ENCODE assay signal across 8 cellular contexts in the genomic region with DNA sequence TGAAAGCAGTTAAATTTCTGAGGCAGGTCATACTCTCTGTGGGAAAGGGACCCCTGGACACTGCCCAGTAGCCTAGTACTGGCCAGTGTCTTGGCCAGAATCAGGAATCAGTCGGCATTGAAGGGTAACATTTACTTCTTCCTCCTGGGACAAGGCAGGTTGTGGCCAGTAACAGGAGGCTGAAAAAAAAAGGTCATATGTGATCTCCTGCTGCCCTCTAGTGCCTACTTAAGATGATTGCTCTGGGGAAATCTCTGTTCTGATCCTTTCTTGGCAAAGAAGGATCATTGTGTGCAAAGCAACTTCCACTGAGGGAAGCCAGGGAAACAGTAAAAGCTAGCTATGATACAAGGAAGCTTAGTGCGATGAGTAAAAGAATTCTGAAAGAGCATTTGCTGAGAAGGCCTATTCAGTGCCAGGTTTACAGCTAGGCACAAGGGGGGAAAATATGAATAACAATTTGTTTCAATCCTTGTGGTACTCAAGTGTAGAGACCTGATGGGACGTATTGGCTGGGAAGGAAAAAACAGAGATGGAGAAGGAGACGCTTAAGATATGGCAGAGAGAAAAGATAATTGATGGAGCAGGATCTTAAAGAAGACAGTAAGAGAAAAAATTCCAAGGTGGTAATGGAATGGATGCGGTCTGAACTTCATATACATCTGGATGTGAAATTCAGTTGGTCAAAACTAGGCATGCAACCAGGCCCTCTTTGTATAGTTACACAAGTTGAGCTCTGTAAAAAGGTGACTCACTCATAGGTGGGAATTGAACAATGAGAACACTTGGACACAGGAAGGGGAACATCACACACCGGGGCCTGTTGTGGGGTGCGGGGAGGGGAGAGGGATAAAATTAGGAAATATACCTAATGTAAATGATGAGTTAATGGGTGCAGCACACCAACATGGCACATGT. TPM values are rescaled to one million over a fixed set of nuclear protein-coding genes. Genes with fewer than 3 reads are reported as not detected.
DNase-seq lines count a peak whose midpoint lies in the region; ATAC-seq, FAIRE-seq and TF ChIP-seq lines count a peak whose summit lies in the region.

No MANE protein-coding gene starts in this region.

- ATAC-seq in GM19351 (IDR thresholded peaks at IDR 0.05; ENCODE audit: unreplicated experiment) (peak; percentile 92), HG03460 (IDR thresholded peaks at IDR 0.05; ENCODE audit: unreplicated experiment) (peak; percentile 81), HG02763 (IDR thresholded peaks at IDR 0.05; ENCODE audit: unreplicated experiment) (no peak)

- in situ Hi-C loops in astrocyte of the spinal cord (cut with HindIII; ENCODE audit: low sequenced_read_pairs): no loop called here

- peak; percentile 67 for TF ChIP-seq CTCF in astrocyte of the spinal cord (IDR thresholded peaks at IDR 0.05; ENCODE audit: low read depth, low read length)

- peak; percentile 42 for DNase-seq in DMS53 treated with DMSO at 0.1 percent for 48 hours (lab: John Stamatoyannopoulos, UW; ENCODE audit: unreplicated experiment)
- DNase-seq in NCI-H510A treated with DMSO at 0.1 percent for 48 hours (lab: John Stamatoyannopoulos, UW): peak; percentile 78
- DNase-seq in astrocyte of the spinal cord (ENCODE audit: low read depth, low spot score): peak; percentile 75
- peak; percentile 12 to 90 for DNase-seq in hippocampal formation (lab: John Stamatoyannopoulos, UW)
- peak; percentile 69 for DNase-seq in small intestine

- no peaks in the 10 kb centered on the region for H3K9me3 ChIP-seq in small intestine (ENCODE audit: control insufficient read depth, low read depth)

- H3K36me3 ChIP-seq in small intestine (ENCODE audit: control insufficient read depth in 2 of 2, insufficient read depth in 2 of 2, low read length in 2 of 2): no peaks in the 10 kb centered on the region

- H3K27me3 ChIP-seq in small intestine (ENCODE audit: control insufficient read depth in 2 of 2, insufficient read depth in 2 of 2, low read length in 2 of 2): no peaks in the 10 kb centered on the region

- WGBS in small intestine, 3 donors: 59 to 65% (median 63%) methylated on average over 7 of the region's 7 CpGs

- H3K4me3 ChIP-seq in astrocyte of the spinal cord (ENCODE audit: low read depth, low read length) (no peak overlapping the region), small intestine (ENCODE audit: low read depth in 1 of 2, low read length in 2 of 2) (no peak overlapping the region)

- H3K27ac ChIP-seq in small intestine (ENCODE audit: low read depth in 1 of 2, low read length in 1 of 2): no peak overlapping the region

- no peak for FAIRE-seq in small intestine (lab: Jason Lieb, UNC)

- H3K4me1 ChIP-seq in small intestine (ENCODE audit: control insufficient read depth in 2 of 2, insufficient read depth in 1 of 2, low read depth in 1 of 2, low read length in 1 of 2): no peaks in the 10 kb centered on the region

RNA-seq across cellular contexts. Expression of a gene that starts 25.8 kb away (rescaled TPM):
- polyA plus RNA-seq in small intestine: 1 to 10 TPM; 3.8 to 8.9 (median 5.1) TPM
